ENCODE assay signal across 8 cellular contexts in genomic region chr12:46160081-46160980, GRCh38.
A peak's percentile ranks its signal among the peaks of the same experiment; 100 is the strongest.
DNase-seq lines count a peak whose midpoint lies in the region; ATAC-seq and TF ChIP-seq lines count a peak whose summit lies in the region.

No MANE protein-coding gene starts in this region.

- no peaks in the 10 kb centered on the region for H3K27me3 ChIP-seq in BJ (ENCODE audit: control insufficient read depth, insufficient read depth, low read length)

- CTCF ChIA-PET in BJ (lab: Yijun Ruan, JAX), result no interaction called here

- H3K36me3 ChIP-seq in BJ (ENCODE audit: control insufficient read depth, insufficient read depth, low read length), result no peaks in the 10 kb centered on the region

- TF ChIP-seq CTCF in BJ (IDR thresholded peaks at IDR 0.05; ENCODE audit: insufficient read depth, low read depth, low read length) (no peak), cardiac fibroblast (IDR thresholded peaks at IDR 0.05; ENCODE audit: low read depth, low read length) (no peak)

- DNase-seq in BJ (ENCODE audit: low read depth), result peak; percentile 10
- peak; percentile 69 for DNase-seq in NCI-H187 treated with DMSO at 0.1 percent for 48 hours (lab: John Stamatoyannopoulos, UW)
- DNase-seq in cardiac fibroblast (ENCODE audit: low read depth in 2 of 2), result peak; percentile 65 to 81
- peak; percentile 87 for DNase-seq in myocyte (ENCODE audit: low read depth)
- no peak for DNase-seq in stimulated activated CD4-positive, alpha-beta T cell treated with anti-CD3 and anti-CD28 coated beads, Interleukin-15, amount 100 ng/mL, for 24 hours
- DNase-seq in NCI-H1048 (lab: John Stamatoyannopoulos, UW), result no peak

- H3K4me3 ChIP-seq in BJ (ENCODE audit: low read depth, low read length) (no peak overlapping the region), cardiac fibroblast (replicated peaks in 1 of 2; ENCODE audit: low read depth in 2 of 2, low read length in 2 of 2) (no peak overlapping the region)

- ATAC-seq in HG03520 (IDR thresholded peaks at IDR 0.05; ENCODE audit: unreplicated experiment) (no peak), HG03565 (IDR thresholded peaks at IDR 0.05; ENCODE audit: unreplicated experiment) (no peak)

- POLR2A ChIA-PET in BJ (lab: Charles Lee), result interaction anchor here (0.7 kb wide), 1 partner anchor 37 kb away, joined by 3 read pairs; no protein-coding TSS in a partner anchor

Comparison
In these comparisons a context has a peak if more than half of its experiments do, and no peak if none do; other contexts are left out.
1. DNase-seq: peak in BJ (single experiment), NCI-H187 treated with DMSO at 0.1 percent for 48 hours (single experiment), cardiac fibroblast (2 of 2) and myocyte (single experiment); none in stimulated activated CD4-positive, alpha-beta T cell treated with anti-CD3 and anti-CD28 coated beads, Interleukin-15, amount 100 ng/mL, for 24 hours (single experiment) and NCI-H1048 (single experiment).